In genomic region chr19:18000480-18000980, GRCh38 we compare ENCODE assay signal across 9 cellular contexts. TPM values are rescaled to one million over a fixed set of nuclear protein-coding genes. Genes with fewer than 3 reads are reported as not detected.
A peak's percentile ranks its signal among the peaks of the same experiment; 100 is the strongest.
DNase-seq lines count a peak whose midpoint lies in the region; ATAC-seq and TF ChIP-seq lines count a peak whose summit lies in the region.
"Had no signal": no experiment of that assay in that cellular context is flagged by ENCODE, and none has a peak within 500 bp of the region (broad histone marks: within the 10 kb centered on the region; RNA-seq: fewer than 3 reads in every experiment).

No MANE protein-coding gene starts in this region.

- H3K27me3 ChIP-seq in neuron (ENCODE audit: insufficient read depth, low read length) = peaks cover 22% of the 10 kb centered on the region

- no peaks in the 10 kb centered on the region for H3K27me3 Mint-ChIP-seq in Calu3 (ENCODE audit: unreplicated experiment)
- peaks cover 2% of the 10 kb centered on the region for H3K27me3 Mint-ChIP-seq in chondrocyte (ENCODE audit: low read depth)

- no peaks in the 10 kb centered on the region for H3K9me3 ChIP-seq in KOPT-K1 (ENCODE audit: insufficient read depth, low read length, poor library complexity, severe bottlenecking)
- no peaks in the 10 kb centered on the region for H3K9me3 ChIP-seq in neuron (ENCODE audit: low read length)

- H3K4me3 Mint-ChIP-seq in Calu3 (ENCODE audit: low read depth, unreplicated experiment) (peak overlapping the region; percentile 65), chondrocyte (ENCODE audit: unreplicated experiment) (peak overlapping the region; percentile 67)

- no peaks in the 10 kb centered on the region for H3K36me3 ChIP-seq in KOPT-K1 (ENCODE audit: insufficient read depth, low read length)
- peaks cover 8% of the 10 kb centered on the region for H3K36me3 ChIP-seq in neuron (ENCODE audit: insufficient read depth, low read length)

- CTCF ChIA-PET in Calu3 (lab: Charles Lee) = interaction anchor here (0.6 to 1.1 kb wide), 2 partner anchors 68 to 95 kb away, joined by 5 read pairs; partner anchors contain the start of gene CCDC124

- H2AFZ ChIP-seq in neuron (ENCODE audit: low read depth, low read length) = peak overlapping the region; percentile 67

- H3K4me1 ChIP-seq in neuron (ENCODE audit: insufficient read depth, low read length) = no peaks in the 10 kb centered on the region

- H3K27ac Mint-ChIP-seq in Calu3 (ENCODE audit: unreplicated experiment) (peak overlapping the region; percentile 82), chondrocyte (ENCODE audit: unreplicated experiment) (peak overlapping the region; percentile 86)

- TF ChIP-seq CTCF in Calu3 (IDR thresholded peaks at IDR 0.05; ENCODE audit: unreplicated experiment) (no peak), chondrocyte (IDR thresholded peaks at IDR 0.05) (no peak)

- H3K4me3 ChIP-seq in neuron (ENCODE audit: low read length) = peak overlapping the region; percentile 39

- ATAC-seq in HG02840 (IDR thresholded peaks at IDR 0.05; ENCODE audit: low FRiP score, unreplicated experiment) (no peak), HG02798 (IDR thresholded peaks at IDR 0.05; ENCODE audit: poor library complexity, unreplicated experiment) (no peak)

- H3K9me3 Mint-ChIP-seq in Calu3 (ENCODE audit: low read depth, unreplicated experiment) (no peaks in the 10 kb centered on the region), chondrocyte (ENCODE audit: low read depth) (no peaks in the 10 kb centered on the region)

- DNase-seq in Calu3 (no peak), chondrocyte (ENCODE audit: low spot score) (no peak), NCI-H748 treated with DMSO at 0.1 percent for 48 hours (lab: John Stamatoyannopoulos, UW) (no peak), SKM-1 (lab: John Stamatoyannopoulos, UW; ENCODE audit: unreplicated experiment) (no peak)

- H3K4me1 Mint-ChIP-seq in Calu3 (ENCODE audit: low read depth, unreplicated experiment) (peaks cover 8% of the 10 kb centered on the region), chondrocyte (ENCODE audit: low read depth) (peaks cover 9% of the 10 kb centered on the region)

- no TSS peak for BruUV-seq in Calu3 (replicated peaks; lab: Mats Ljungman, UMichigan)

- H3K36me3 Mint-ChIP-seq in Calu3 (ENCODE audit: insufficient read depth, unreplicated experiment) (peaks cover 33% of the 10 kb centered on the region), chondrocyte (ENCODE audit: low read depth) (no peaks in the 10 kb centered on the region)

- peak overlapping the region; percentile 62 for H3K27ac ChIP-seq in KOPT-K1 (ENCODE audit: low read depth, low read length, poor library complexity, severe bottlenecking)

- intact Hi-C loops in Calu3 (cut with micrococcal nuclease; ENCODE audit: unreplicated experiment) = no loop called here

RNA-seq across cellular contexts. Expression of gene ARRDC2, which starts 7.4 kb away (rescaled TPM):
- total RNA-seq in Calu3 (2022) (15.8 and 23.0 TPM in 2 replicates), chondrocyte (12.2 to 19.8 TPM (median 17.8 TPM) in 3 replicates)

RNA-seq across cellular contexts. Expression of gene KCNN1, which starts 33.6 kb away (rescaled TPM):
- not detected in 2 replicates for total RNA-seq in Calu3 (2022)
- total RNA-seq in chondrocyte = 0.31 TPM in 1 of 3 replicates, not detected in the others
- total RNA-seq: HT1080 had no signal
